ENCODE assay signal across 8 cellular contexts in genomic region chr1:173714759-173715537, GRCh38. TPM values are rescaled to one million over a fixed set of nuclear protein-coding genes. Genes with fewer than 3 reads are reported as not detected.
DNase-seq lines count a peak whose midpoint lies in the region; ATAC-seq and TF ChIP-seq lines count a peak whose summit lies in the region.

Gene KLHL20 (plus strand): TSS chr1:173714981. CDS start chr1:173716044, 1,063 bp downstream.

- TF ChIP-seq CTCF in LNCaP clone FGC (IDR thresholded peaks at IDR 0.05; ENCODE audit: control insufficient read depth, extremely low read depth, insufficient read depth) (no peak), RWPE1 (conservative IDR thresholded peaks at IDR 0.05; ENCODE audit: low read depth) (no peak), natural killer cell (IDR thresholded peaks at IDR 0.05) (no peak)

- H3K4me3 Mint-ChIP-seq in activated T-helper 17 cell treated with anti-CD3 and anti-CD28 coated beads, Interleukin-2, amount 50 U/mL, for 72 hours: peak within 1 kb of the TSS; percentile 94
- H3K4me3 Mint-ChIP-seq in natural killer cell: peak within 1 kb of the TSS; percentile 96

- peak within 1 kb of the TSS; percentile 95 for H3K27ac Mint-ChIP-seq in activated T-helper 17 cell treated with anti-CD3 and anti-CD28 coated beads, Interleukin-2, amount 50 U/mL, for 72 hours
- peak within 1 kb of the TSS; percentile 95 to 96 for H3K27ac Mint-ChIP-seq in natural killer cell

- DNase-seq in EL: peak; percentile 92
- DNase-seq in GOT3 (lab: John Stamatoyannopoulos, UW): peak; percentile 97
- peak; percentile 85 for DNase-seq in LNCaP clone FGC (ENCODE audit: low read depth)
- peak; percentile 86 for DNase-seq in RWPE1 (ENCODE audit: low spot score)
- peak; percentile 92 for DNase-seq in fibroblast of peridontal ligament (ENCODE audit: extremely low read depth)
- DNase-seq in natural killer cell: peak; percentile 68
- DNase-seq in stimulated activated naive CD4-positive, alpha-beta T cell treated with Interleukin-2 at 50 U/mL for 16 hours (lab: John Stamatoyannopoulos, UW): peak; percentile 86

- H3K27me3 Mint-ChIP-seq in activated T-helper 17 cell treated with anti-CD3 and anti-CD28 coated beads, Interleukin-2, amount 50 U/mL, for 72 hours: peaks cover 13% of the 10 kb centered on the region
- H3K27me3 Mint-ChIP-seq in natural killer cell (ENCODE audit: low read depth in 2 of 2): peaks cover 14 to 35% of the 10 kb centered on the region in 2 donors

- intact Hi-C loops in natural killer cell (cut with micrococcal nuclease): loop anchor here (5.0 to 10.0 kb wide), 3 partner anchors 110 to 280 kb away; partner anchors contain the start of genes CENPL and DARS2

- H3K4me1 Mint-ChIP-seq in activated T-helper 17 cell treated with anti-CD3 and anti-CD28 coated beads, Interleukin-2, amount 50 U/mL, for 72 hours: peaks cover 10% of the 10 kb centered on the region
- peaks cover 24 to 26% of the 10 kb centered on the region in 2 donors for H3K4me1 Mint-ChIP-seq in natural killer cell

- H3K27ac ChIP-seq in RWPE1: peak within 1 kb of the TSS; percentile 94

- peak; percentile 98 for ATAC-seq in activated T-helper 17 cell treated with anti-CD3 and anti-CD28 coated beads, Interleukin-2, amount 50 U/mL, for 72 hours (replicated peaks)
- ATAC-seq in natural killer cell: peak; percentile 92 to 97 (median 95)

- peaks cover 20% of the 10 kb centered on the region for H3K36me3 Mint-ChIP-seq in activated T-helper 17 cell treated with anti-CD3 and anti-CD28 coated beads, Interleukin-2, amount 50 U/mL, for 72 hours (ENCODE audit: low read depth)
- H3K36me3 Mint-ChIP-seq in natural killer cell: no peaks in the 10 kb centered on the region

- POLR2A ChIA-PET in RWPE1 (lab: Yijun Ruan, JAX; ENCODE audit: low non-redundant PET): interaction anchor here (1.0 kb wide), 1 partner anchor 73 kb away, joined by 3 read pairs; no protein-coding TSS in a partner anchor

- H3K9me3 Mint-ChIP-seq in activated T-helper 17 cell treated with anti-CD3 and anti-CD28 coated beads, Interleukin-2, amount 50 U/mL, for 72 hours: no peaks in the 10 kb centered on the region
- no peaks in the 10 kb centered on the region for H3K9me3 Mint-ChIP-seq in natural killer cell

- peak within 1 kb of the TSS; percentile 98 for H3K4me3 ChIP-seq in LNCaP clone FGC (ENCODE audit: low read depth, low read length)

- CTCF ChIA-PET in RWPE1 (lab: Yijun Ruan, JAX): interaction anchor here (0.6 to 1.4 kb wide), 4 partner anchors 38 to 970 kb away, joined by 3 to 4 read pairs (median 4); no protein-coding TSS in a partner anchor

RNA-seq across cellular contexts. Expression of gene KLHL20, which starts in this region (rescaled TPM):
- 10 to 100 TPM; 12.5 to 16.1 TPM for total RNA-seq in activated T-helper 17 cell treated with anti-CD3 and anti-CD28 coated beads, Interleukin-2, amount 50 U/mL, for 72 hours
- 10 to 100 TPM; 31.4 to 34.5 (median 33.1) TPM for total RNA-seq in natural killer cell

Comparison
In these comparisons a context has a peak if more than half of its experiments do, and no peak if none do; other contexts are left out.
1. Peak in every context shown above with its lines: DNase-seq, ATAC-seq, H3K4me3 ChIP-seq and H3K27ac ChIP-seq.